ENCODE assay signal across 8 cellular contexts in the genomic region with DNA sequence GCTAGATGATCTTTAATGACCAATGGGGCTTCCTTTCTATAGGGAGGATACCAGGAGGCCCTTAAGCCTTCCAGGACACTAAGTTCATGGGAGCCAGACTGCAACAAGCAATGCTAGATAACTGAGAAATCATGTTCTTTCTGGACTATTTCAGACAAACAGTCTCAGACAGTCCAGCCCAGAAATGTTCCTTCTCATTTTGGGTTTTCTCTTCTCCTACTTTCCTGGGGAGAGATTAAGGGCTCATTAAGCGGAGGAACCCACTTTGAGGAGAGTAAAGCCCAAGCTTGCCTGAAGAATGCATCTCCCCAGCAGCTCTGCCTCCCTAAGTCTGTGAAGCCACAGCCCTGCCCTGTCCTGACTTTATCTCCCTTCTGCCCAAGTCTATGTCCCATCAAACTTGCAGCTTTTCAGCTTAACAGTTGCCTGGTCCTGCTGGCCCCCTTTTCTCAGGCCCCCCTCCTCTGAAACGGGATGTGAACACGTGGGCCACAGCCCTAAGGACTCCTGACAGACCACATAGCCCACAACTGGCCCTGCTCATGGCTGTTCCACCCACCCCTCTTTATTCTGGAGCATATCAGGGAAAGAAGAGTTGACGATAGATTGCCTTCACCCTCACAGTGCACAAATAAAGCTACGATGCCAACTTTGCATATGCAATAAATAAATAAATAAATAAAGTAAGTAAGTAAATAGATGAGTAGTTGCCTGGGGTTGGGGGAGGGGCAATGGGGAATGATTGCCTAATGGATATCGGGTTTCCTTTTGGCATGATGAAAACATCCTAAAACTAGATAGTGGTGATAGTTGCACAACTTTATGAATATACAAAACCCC.
A peak's percentile ranks its signal among the peaks of the same experiment; 100 is the strongest.
DNase-seq lines count a peak whose midpoint lies in the region; ATAC-seq and TF ChIP-seq lines count a peak whose summit lies in the region.

No MANE protein-coding gene starts in this region.

- peaks cover 0 to 4% (median 3%) of the 10 kb centered on the region in 3 donors for H3K9me3 Mint-ChIP-seq in T-cell

- no peak overlapping the region for H3K4me3 Mint-ChIP-seq in T-cell

- no peak overlapping the region; the same call in 1 of the 2 replicates for H3K4me2 ChIP-seq in SK-N-SH

- TF ChIP-seq CTCF in SK-N-SH (IDR thresholded peaks at IDR 0.05) (no peak), foreskin fibroblast (IDR thresholded peaks at IDR 0.05; ENCODE audit: low read depth, low read length) (no peak), GM13977 (IDR thresholded peaks at IDR 0.05; ENCODE audit: extremely low read depth, insufficient read depth, missing control alignments) (no peak)

- ATAC-seq in GM18520 (IDR thresholded peaks at IDR 0.05; ENCODE audit: unreplicated experiment): no peak
- no peak for ATAC-seq in T-cell (replicated peaks in 1 of 4)

- no peaks in the 10 kb centered on the region for H3K79me2 ChIP-seq in SK-N-SH (ENCODE audit: insufficient read depth)

- no peak for TF ChIP-seq RAD21 in SK-N-SH (IDR thresholded peaks at IDR 0.05; ENCODE audit: low read length)

- no peak overlapping the region for H3K9ac ChIP-seq in SK-N-SH

- in situ Hi-C loops in GM13977 (cut with MboI; ENCODE audit: low pct_unique_long_range_greater_than_20kb, low sequenced_read_pairs, unreplicated experiment): no loop called here

- no peak for TF ChIP-seq EP300 in SK-N-SH (IDR thresholded peaks at IDR 0.05; ENCODE audit: borderline replicate concordance in 1 of 2, low read depth in 1 of 2, low read length in 1 of 2)

- H3K9me2 ChIP-seq in SK-N-SH: no peaks in the 10 kb centered on the region

- no peak overlapping the region for H3K4me3 ChIP-seq in SK-N-SH (ENCODE audit: low read depth in 2 of 2, low read length in 1 of 2)
- H3K4me3 ChIP-seq in foreskin fibroblast (ENCODE audit: low read depth in 1 of 2, low read length in 2 of 2): no peak overlapping the region
- no peak overlapping the region for H3K4me3 ChIP-seq in skeletal muscle cell (ENCODE audit: low read depth, low read length)

- peaks cover 0 to 1% (median 0%) of the 10 kb centered on the region in 3 donors for H3K4me1 Mint-ChIP-seq in T-cell

- H3K4me1 ChIP-seq in SK-N-SH (ENCODE audit: control insufficient read depth in 1 of 2, insufficient read depth in 2 of 2, low read depth in 1 of 2, low read length in 1 of 2): peaks cover 23 to 28% of the 10 kb centered on the region in 2 experiments

- H3K27ac Mint-ChIP-seq in T-cell: no peak overlapping the region

- no peak overlapping the region for H2AFZ ChIP-seq in SK-N-SH (ENCODE audit: low read depth)

- no peaks in the 10 kb centered on the region for H3K9me3 ChIP-seq in SK-N-SH

- POLR2A ChIA-PET in SK-N-SH (lab: Yijun Ruan, JAX): interaction anchor here (0.9 to 1.4 kb wide), 2 partner anchors 32 to 114 kb away, joined by 3 read pairs; a partner anchor contains a TSS
- POLR2A ChIA-PET in T-cell (lab: Charles Lee): no interaction called here

- DNase-seq in GOT3 (lab: John Stamatoyannopoulos, UW) (peak; percentile 23), SK-N-SH (no peak), foreskin fibroblast (peak; percentile 71 to 81), skeletal muscle cell (ENCODE audit: low read depth) (peak; percentile 72), GM13977 (ENCODE audit: low spot score) (no peak), T-cell (no peak), A172 (ENCODE audit: low spot score) (no peak)

- H3K36me3 ChIP-seq in SK-N-SH (replicated peaks in 1 of 2; ENCODE audit: control insufficient read depth in 1 of 2, insufficient read depth in 2 of 2, low read length in 1 of 2): no peaks in the 10 kb centered on the region

- H3F3A ChIP-seq in SK-N-SH (replicated peaks; ENCODE audit: insufficient read depth): peaks cover 16% of the 10 kb centered on the region

- no peaks in the 10 kb centered on the region for H3K27me3 Mint-ChIP-seq in T-cell

- H4K20me1 ChIP-seq in SK-N-SH (ENCODE audit: insufficient read depth): no peaks in the 10 kb centered on the region

- H3K36me3 Mint-ChIP-seq in T-cell: no peaks in the 10 kb centered on the region

- H3K27me3 ChIP-seq in SK-N-SH (ENCODE audit: insufficient read depth): no peaks in the 10 kb centered on the region

- H3K27ac ChIP-seq in SK-N-SH (ENCODE audit: low read depth in 2 of 2, low read length in 1 of 2): peak overlapping the region; percentile 76 to 85; a peak in 3 of 4 replicates

- 72% methylated on average over 6 of the region's 6 CpGs for WGBS in SK-N-SH (ENCODE audit: low lambda C conversion rate)

- CTCF ChIA-PET in SK-N-SH (lab: Yijun Ruan, JAX) (interaction anchor here (1.4 kb wide), 1 partner anchor 124 kb away, joined by 8 read pairs; no protein-coding TSS in a partner anchor), T-cell (lab: Charles Lee) (no interaction called here)

TF ChIP-seq in SK-N-SH, 30 proteins besides CTCF, POLR2A, EP300 and RAD21:
- TF ChIP-seq, protein P1, sequence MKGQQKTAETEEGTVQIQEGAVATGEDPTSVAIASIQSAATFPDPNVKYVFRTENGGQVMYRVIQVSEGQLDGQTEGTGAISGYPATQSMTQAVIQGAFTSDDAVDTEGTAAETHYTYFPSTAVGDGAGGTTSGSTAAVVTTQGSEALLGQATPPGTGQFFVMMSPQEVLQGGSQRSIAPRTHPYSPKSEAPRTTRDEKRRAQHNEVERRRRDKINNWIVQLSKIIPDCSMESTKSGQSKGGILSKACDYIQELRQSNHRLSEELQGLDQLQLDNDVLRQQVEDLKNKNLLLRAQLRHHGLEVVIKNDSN (IDR thresholded peaks at IDR 0.05; ENCODE audit: borderline replicate concordance, low read depth): no peak
- peak; percentile 51; the same call in 1 of the 2 replicates for TF ChIP-seq NFIC (IDR thresholded peaks at IDR 0.05; ENCODE audit: borderline replicate concordance)
TF ChIP-seq in SK-N-SH: peak in this region for 1.

Comparison
In these comparisons a context has a peak if more than half of its experiments do, and no peak if none do; other contexts are left out.
1. DNase-seq: peak in GOT3 (single experiment), foreskin fibroblast (2 of 2) and skeletal muscle cell (single experiment); none in SK-N-SH (single experiment), GM13977 (single experiment), T-cell (0 of 34) and A172 (single experiment).